ENCODE assay signal across 9 cellular contexts in genomic region chr3:6854184-6854583, GRCh38. TPM values are rescaled to one million over a fixed set of nuclear protein-coding genes. Genes with fewer than 3 reads are reported as not detected.
"Had no signal": no experiment of that assay in that cellular context is flagged by ENCODE, and none has a peak within 500 bp of the region (broad histone marks: within the 10 kb centered on the region; RNA-seq: fewer than 3 reads in every experiment).

No MANE protein-coding gene starts in this region.

- H3K4me3 ChIP-seq: GM12878 had no signal

- DNase-seq: GDM1, GF-D8 had no signal

- FAIRE-seq: G401.6, GM12878, GM12891, GM12892, GM18507, GM19239 had no signal

- ATAC-seq: GM12878 had no signal

RNA-seq across cellular contexts. Expression of gene GRM7, which starts 6.7 kb away (rescaled TPM):
- total RNA-seq: G401, GM12878 had no signal
- polyA plus RNA-seq: GM12878 had no signal
